In genomic region chr5:83440826-83441225, GRCh38 we compare ENCODE assay signal across 28 cellular contexts. TPM values are rescaled to one million over a fixed set of nuclear protein-coding genes. Genes with fewer than 3 reads are reported as not detected.
"Had no signal": no experiment of that assay in that cellular context is flagged by ENCODE, and none has a peak within 500 bp of the region (broad histone marks: within the 10 kb centered on the region; RNA-seq: fewer than 3 reads in every experiment).

No MANE protein-coding gene starts in this region.

- DNase-seq: activated B cell treated with CpG ODN at 0.5 μM for 24 hours; activated CD4-positive, alpha-beta T cell treated with anti-CD3 and anti-CD28 coated beads for 36 hours; activated CD4-positive, alpha-beta T cell treated with anti-CD3 and anti-CD28 coated beads, Interleukin-2, amount 50 U/mL, for 48 hours; activated naive CD4-positive, alpha-beta T cell treated with Interleukin-2 at 50 U/mL for 16 hours; activated naive CD8-positive, alpha-beta T cell treated with anti-CD3 and anti-CD28 coated beads, Interleukin-2, amount 10 ng/mL, durations not matched to agents 7 days and 5 days; activated T-cell treated with anti-CD3 and anti-CD28 coated beads, Interleukin-2, amount 50 U/mL, for 48 hours; amygdala; brain microvascular endothelial cell; colonic mucosa; endodermal cell; foreskin fibroblast; left ventricle myocardium inferior; midbrain; natural killer cell; retina; sigmoid colon; stimulated activated CD4-positive, alpha-beta T cell treated with anti-CD3 and anti-CD28 coated beads, Interleukin-15, amount 100 ng/mL, for 24 hours; stimulated activated CD8-positive, alpha-beta memory T cell treated with anti-CD3 and anti-CD28 coated beads, Interleukin-4, amount 100 ng/mL, for 48 hours; stimulated activated naive B cell treated with anti-CD40 and anti-IgM and Interleukin-4, amounts not matched to agents 10 μg/mL and 1 μg/mL and 100 μg/mL, for 72 hours; T1000; testis; trophoblast cell; uterus had no signal

- H3K4me1 ChIP-seq: colonic mucosa, sigmoid colon, testis, uterus had no signal

- H3K4me2 ChIP-seq: smooth muscle cell had no signal

- H3K4me3 ChIP-seq: colonic mucosa, left ventricle myocardium inferior, sigmoid colon, smooth muscle cell, testis, uterus had no signal

- H3K4me1 Mint-ChIP-seq: activated CD4-positive, alpha-beta T cell treated with anti-CD3 and anti-CD28 coated beads for 36 hours; activated naive CD8-positive, alpha-beta T cell treated with anti-CD3 and anti-CD28 coated beads, Interleukin-2, amount 10 ng/mL, durations not matched to agents 7 days and 5 days; central memory CD8-positive, alpha-beta T cell; natural killer cell had no signal

- H3K27ac Mint-ChIP-seq: activated B cell treated with CpG ODN at 0.5 μM for 24 hours; activated CD4-positive, alpha-beta T cell treated with anti-CD3 and anti-CD28 coated beads for 36 hours; activated naive CD8-positive, alpha-beta T cell treated with anti-CD3 and anti-CD28 coated beads, Interleukin-2, amount 10 ng/mL, durations not matched to agents 7 days and 5 days; endodermal cell; natural killer cell; stimulated activated naive B cell treated with anti-CD40 and anti-IgM and Interleukin-4, amounts not matched to agents 10 μg/mL and 1 μg/mL and 100 μg/mL, for 72 hours; T-helper 1 cell treated with Interleukin-12 subunit alpha and Interleukin-12 subunit beta and Interleukin-4 antibody, amounts not matched to agents 30 μg/mL and 1 μg/mL, for 36 hours had no signal

- H3K36me3 ChIP-seq: brain microvascular endothelial cell, colonic mucosa, left ventricle myocardium inferior, sigmoid colon, uterus had no signal

- H3K27ac ChIP-seq: brain microvascular endothelial cell, colonic mucosa, epithelial cell of prostate, left ventricle myocardium inferior, sigmoid colon, testis, uterus had no signal

- H3K4me3 Mint-ChIP-seq: activated B cell treated with CpG ODN at 0.5 μM for 24 hours; activated CD4-positive, alpha-beta T cell treated with anti-CD3 and anti-CD28 coated beads for 36 hours; activated naive CD8-positive, alpha-beta T cell treated with anti-CD3 and anti-CD28 coated beads, Interleukin-2, amount 10 ng/mL, durations not matched to agents 7 days and 5 days; central memory CD8-positive, alpha-beta T cell; endodermal cell; natural killer cell; stimulated activated naive B cell treated with anti-CD40 and anti-IgM and Interleukin-4, amounts not matched to agents 10 μg/mL and 1 μg/mL and 100 μg/mL, for 72 hours; T-helper 1 cell treated with Interleukin-12 subunit alpha and Interleukin-12 subunit beta and Interleukin-4 antibody, amounts not matched to agents 30 μg/mL and 1 μg/mL, for 36 hours had no signal

- H3K9me3 ChIP-seq: colonic mucosa, sigmoid colon, testis, uterus had no signal

- H3K27me3 Mint-ChIP-seq: activated B cell treated with CpG ODN at 0.5 μM for 24 hours; activated CD4-positive, alpha-beta T cell treated with anti-CD3 and anti-CD28 coated beads for 36 hours; central memory CD8-positive, alpha-beta T cell; stimulated activated naive B cell treated with anti-CD40 and anti-IgM and Interleukin-4, amounts not matched to agents 10 μg/mL and 1 μg/mL and 100 μg/mL, for 72 hours had no signal

- ATAC-seq: activated CD4-positive, alpha-beta T cell treated with anti-CD3 and anti-CD28 coated beads for 36 hours; natural killer cell had no signal

- H3K27me3 ChIP-seq: brain microvascular endothelial cell, colonic mucosa, sigmoid colon, testis, uterus had no signal

- H3K36me3 Mint-ChIP-seq: activated naive CD8-positive, alpha-beta T cell treated with anti-CD3 and anti-CD28 coated beads, Interleukin-2, amount 10 ng/mL, durations not matched to agents 7 days and 5 days; natural killer cell had no signal

- H3K9me3 Mint-ChIP-seq: activated B cell treated with CpG ODN at 0.5 μM for 24 hours; activated naive CD8-positive, alpha-beta T cell treated with anti-CD3 and anti-CD28 coated beads, Interleukin-2, amount 10 ng/mL, durations not matched to agents 7 days and 5 days; central memory CD8-positive, alpha-beta T cell; natural killer cell; T-helper 1 cell treated with Interleukin-12 subunit alpha and Interleukin-12 subunit beta and Interleukin-4 antibody, amounts not matched to agents 30 μg/mL and 1 μg/mL, for 36 hours had no signal

RNA-seq across cellular contexts. Expression of gene VCAN, which starts 30.7 kb away (rescaled TPM):
- total RNA-seq: activated CD4-positive, alpha-beta T cell treated with anti-CD3 and anti-CD28 coated beads for 36 hours; activated CD8-positive, alpha-beta memory T cell treated with anti-CD3 and anti-CD28 coated beads for 36 hours had no signal
